Comparison of ENCODE assay signal across 8 cellular contexts in the genomic region with DNA sequence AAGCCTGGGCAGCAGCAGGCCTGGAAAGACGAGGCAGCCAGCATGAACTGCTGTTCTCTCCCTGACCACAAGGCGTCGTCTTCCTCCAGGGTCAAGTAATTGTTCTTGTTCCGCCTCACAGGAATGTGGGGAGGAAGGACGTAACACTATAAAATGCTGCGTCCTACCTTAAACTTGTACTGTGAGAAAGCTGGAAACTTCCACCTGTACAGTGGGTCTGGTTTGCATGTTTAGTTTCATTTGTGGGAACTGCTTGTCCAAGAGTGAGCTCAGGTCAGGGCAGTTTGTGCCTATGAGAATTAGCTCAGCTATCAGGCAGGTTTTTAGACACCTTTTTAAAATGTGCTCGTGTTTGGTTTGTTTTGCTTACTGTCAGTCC. TPM values are rescaled to one million over a fixed set of nuclear protein-coding genes. Genes with fewer than 3 reads are reported as not detected.
DNase-seq lines count a peak whose midpoint lies in the region; ATAC-seq and TF ChIP-seq lines count a peak whose summit lies in the region.

No MANE protein-coding gene starts in this region.

- peak; percentile 73 for DNase-seq in D341Med (ENCODE audit: low spot score)
- no peak for DNase-seq in RWPE2 (ENCODE audit: low spot score)
- DNase-seq in colonic mucosa = peak; percentile 75
- DNase-seq in lung (ENCODE audit: low spot score) = peak; percentile 80
- no peak for DNase-seq in thoracic aorta (ENCODE audit: low spot score)

- H3K36me3 ChIP-seq in RWPE2 (ENCODE audit: low read depth) (peaks cover 37% of the 10 kb centered on the region), colonic mucosa (peaks cover 4% of the 10 kb centered on the region), lung (ENCODE audit: control insufficient read depth in 2 of 2, insufficient read depth in 2 of 2, low read length in 2 of 2) (peaks cover 10 to 21% of the 10 kb centered on the region in 2 donors), thoracic aorta (peaks cover 14% of the 10 kb centered on the region)

- H3K9me3 ChIP-seq in RWPE2 (ENCODE audit: severe bottlenecking) = no peaks in the 10 kb centered on the region
- no peaks in the 10 kb centered on the region for H3K9me3 ChIP-seq in colonic mucosa
- no peaks in the 10 kb centered on the region for H3K9me3 ChIP-seq in lung (ENCODE audit: control insufficient read depth in 2 of 2, insufficient read depth in 1 of 2, low read length in 1 of 2)
- H3K9me3 ChIP-seq in thoracic aorta = no peaks in the 10 kb centered on the region

- H3K27ac ChIP-seq in RWPE2 (ENCODE audit: poor library complexity, severe bottlenecking) = no peak overlapping the region
- H3K27ac ChIP-seq in colonic mucosa = no peak overlapping the region
- H3K27ac ChIP-seq in lung (ENCODE audit: low read depth in 1 of 2, low read length in 1 of 2) = no peak overlapping the region
- H3K27ac ChIP-seq in thoracic aorta = peak overlapping the region in 1 of 2 donors; percentile 29

- H3K4me3 ChIP-seq in RWPE2 (ENCODE audit: severe bottlenecking) (no peak overlapping the region), colonic mucosa (no peak overlapping the region), lung (no peak overlapping the region), thoracic aorta (peak overlapping the region; percentile 54)

- ATAC-seq in GM19023 (IDR thresholded peaks at IDR 0.05; ENCODE audit: unreplicated experiment) = peak; percentile 73
- peak; percentile 64 for ATAC-seq in HG03135 (IDR thresholded peaks at IDR 0.05; ENCODE audit: unreplicated experiment)
- peak; percentile 63 for ATAC-seq in RWPE2 (ENCODE audit: low read depth)
- ATAC-seq in lung (ENCODE audit: insufficient read depth, low FRiP score) = peak; percentile 88
- ATAC-seq in thoracic aorta (ENCODE audit: insufficient number of reproducible peaks, low FRiP score, low read depth) = peak; percentile 80
- no peak for ATAC-seq in GM19328 (IDR thresholded peaks at IDR 0.05; ENCODE audit: unreplicated experiment)

- H3K4me1 ChIP-seq in RWPE2 (ENCODE audit: insufficient read depth, poor library complexity, severe bottlenecking) = no peaks in the 10 kb centered on the region
- no peaks in the 10 kb centered on the region for H3K4me1 ChIP-seq in colonic mucosa
- H3K4me1 ChIP-seq in lung (ENCODE audit: control insufficient read depth in 2 of 2, insufficient read depth in 2 of 2, low read length in 2 of 2) = no peaks in the 10 kb centered on the region
- peaks cover 7 to 25% of the 10 kb centered on the region in 2 donors for H3K4me1 ChIP-seq in thoracic aorta (ENCODE audit: control insufficient read depth in 1 of 2, low read depth in 2 of 2)

- intact Hi-C loops in colonic mucosa (cut with DNase I) = no loop called here

- no peaks in the 10 kb centered on the region for H3K27me3 ChIP-seq in RWPE2 (ENCODE audit: insufficient read depth, poor library complexity, severe bottlenecking)
- no peaks in the 10 kb centered on the region for H3K27me3 ChIP-seq in colonic mucosa
- H3K27me3 ChIP-seq in lung (ENCODE audit: control insufficient read depth, insufficient read depth) = no peaks in the 10 kb centered on the region
- H3K27me3 ChIP-seq in thoracic aorta (replicated peaks; ENCODE audit: insufficient read depth) = no peaks in the 10 kb centered on the region

- H3K9ac ChIP-seq in colonic mucosa (ENCODE audit: low read depth in 2 of 2, low read length in 2 of 2) = peak overlapping the region in 1 of 2 donors; percentile 59

- TF ChIP-seq CTCF in RWPE2 (IDR thresholded peaks at IDR 0.05; ENCODE audit: poor library complexity, severe bottlenecking) = peak; percentile 81
- TF ChIP-seq CTCF in colonic mucosa (IDR thresholded peaks at IDR 0.05) = peak; percentile 49
- TF ChIP-seq CTCF in lung (IDR thresholded peaks at IDR 0.05; ENCODE audit: control extremely low read depth, extremely low read depth) = peak; percentile 29
- TF ChIP-seq CTCF in thoracic aorta (IDR thresholded peaks at IDR 0.05) = peak; percentile 89

- 37 to 47% methylated on average over 7 of the region's 7 CpGs for WGBS in lung, 2 donors

RNA-seq across cellular contexts. Expression of a gene that starts 55.2 kb away (rescaled TPM):
- total RNA-seq in colonic mucosa (10 to 100 TPM in 1 of 2 donors, 1 to 10 TPM in 1; 7.8 to 11.1 TPM), lung (10 to 100 TPM; 18.6 to 25.7 TPM), thoracic aorta (10 to 100 TPM; 29.6 to 49.2 TPM)
- polyA plus RNA-seq in lung = 10 to 100 TPM in 1 of 2 donors, 1 to 10 TPM in 1; 5.9 to 19.4 TPM

Comparison
In these comparisons a context has a peak if more than half of its experiments do, and no peak if none do; other contexts are left out.
1. DNase-seq: peak in D341Med (single experiment), colonic mucosa (single experiment) and lung (single experiment); none in RWPE2 (single experiment) and thoracic aorta (single experiment).
2. CTCF ChIP-seq: peak in every context shown above with its lines; median percentile 89 in thoracic aorta; 81 in RWPE2; 49 in colonic mucosa; 29 in lung.